In the genomic region with DNA sequence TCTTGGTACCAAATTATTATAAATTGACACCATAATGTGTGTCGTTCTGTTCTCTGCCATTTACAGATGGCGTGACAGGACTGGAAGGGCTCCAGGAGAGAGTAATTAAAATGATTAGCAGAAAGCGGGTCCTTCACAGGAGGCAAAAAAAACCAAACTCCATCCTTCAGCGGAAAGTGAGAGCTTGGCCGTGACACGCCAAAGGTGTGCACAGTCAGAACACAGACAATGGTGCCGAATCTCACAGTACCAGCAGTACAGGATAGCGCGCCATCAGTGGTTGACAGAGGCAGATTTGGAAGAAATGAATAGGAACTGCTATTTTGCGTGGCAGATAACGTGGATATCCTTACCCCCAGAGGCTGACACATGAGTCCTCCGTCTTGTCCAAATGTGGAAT, we compare ENCODE assay signal across 13 cellular contexts. TPM values are rescaled to one million over a fixed set of nuclear protein-coding genes. Genes with fewer than 3 reads are reported as not detected.
DNase-seq lines count a peak whose midpoint lies in the region; ATAC-seq and TF ChIP-seq lines count a peak whose summit lies in the region.
"Had no signal": no experiment of that assay in that cellular context is flagged by ENCODE, and none has a peak within 500 bp of the region (broad histone marks: within the 10 kb centered on the region; RNA-seq: fewer than 3 reads in every experiment).

No MANE protein-coding gene starts in this region.

- H4K20me1 ChIP-seq in GM23338 (replicated peaks; ENCODE audit: insufficient read depth) = no peaks in the 10 kb centered on the region
- H4K20me1 ChIP-seq: BLaER1 treated with 17β-estradiol and CSF1 and Interleukin-3, amounts not matched to agents 10 nM and 100 nM had no signal

- H3K27ac Mint-ChIP-seq in GM23338 = no peak overlapping the region

- no peaks in the 10 kb centered on the region for H3K9me3 ChIP-seq in transverse colon
- H3K9me3 ChIP-seq: BLaER1 treated with 17β-estradiol and CSF1 and Interleukin-3, amounts not matched to agents 10 nM and 100 nM had no signal

- no peaks in the 10 kb centered on the region for H3K27me3 ChIP-seq in GM23338 (ENCODE audit: insufficient read depth)
- no peaks in the 10 kb centered on the region for H3K27me3 ChIP-seq in transverse colon
- H3K27me3 ChIP-seq: BLaER1 treated with 17β-estradiol and CSF1 and Interleukin-3, amounts not matched to agents 10 nM and 100 nM had no signal

- TF ChIP-seq CTCF in GM23338 (conservative IDR thresholded peaks at IDR 0.05; ENCODE audit: low read depth in 2 of 2) (no peak), transverse colon (IDR thresholded peaks at IDR 0.05) (no peak)

- intact Hi-C loops in transverse colon (cut with DNase I; ENCODE audit: low total_unique reads) = no loop called here

- in situ Hi-C loops in transverse colon (cut with MboI; ENCODE audit: low pct_ligation_motif_present in 1 of 4, low pct_unique_long_range_greater_than_20kb in 1 of 4, low sequenced_read_pairs in 3 of 4) = no loop called here

- H3K9me2 ChIP-seq in GM23338 (ENCODE audit: insufficient read depth) = no peaks in the 10 kb centered on the region

- peak; percentile 10 for DNase-seq in DMS79 treated with DMSO at 0.1 percent for 48 hours (lab: John Stamatoyannopoulos, UW)
- DNase-seq in DMS79 (lab: John Stamatoyannopoulos, UW) = no peak
- DNase-seq in GM23338 (ENCODE audit: low spot score) = no peak
- DNase-seq in NCI-H69 (lab: John Stamatoyannopoulos, UW) = peak; percentile 68
- peak; percentile 55 for DNase-seq in left kidney (ENCODE audit: low read depth, low spot score)
- DNase-seq in transverse colon = no peak
- no peak for DNase-seq in HuH-7 (ENCODE audit: low spot score)
- no peak for DNase-seq in OCI-M1 (lab: John Stamatoyannopoulos, UW)
- DNase-seq: H9, NCI-H1436 treated with DMSO at 0.1 percent for 48 hours, NCI-H446 treated with DMSO at 0.1 percent for 48 hours, SIG-M5 had no signal

- H3K36me3 Mint-ChIP-seq in GM23338 (ENCODE audit: low read depth) = no peaks in the 10 kb centered on the region

- H3K79me2 ChIP-seq in GM23338 (replicated peaks; ENCODE audit: insufficient read depth) = no peaks in the 10 kb centered on the region

- no peaks in the 10 kb centered on the region for H3F3A ChIP-seq in GM23338 (replicated peaks; ENCODE audit: low read depth)

- no peak for TF ChIP-seq EP300 in transverse colon (IDR thresholded peaks at IDR 0.05; ENCODE audit: low read depth)

- 0 out of 2 replicates have a peak overlapping the region, but pooled peaks have one; percentile 38 for H2AFZ ChIP-seq in GM23338

- H3K4me1 Mint-ChIP-seq in GM23338 = no peaks in the 10 kb centered on the region; the same call in 2 of the 3 replicates
- H3K4me1 Mint-ChIP-seq: H9 had no signal

- no peak for ATAC-seq in GM23338

- WGBS in transverse colon (ENCODE audit: low coverage in 1 of 2), 2 donors = 83 to 86% methylated on average over 9 to 12 of the region's 12 CpGs

- peaks cover 4% of the 10 kb centered on the region for H3K27me3 Mint-ChIP-seq in GM23338 (ENCODE audit: insufficient read depth, low read depth, poor library complexity)

- no peak overlapping the region for H3K4me3 Mint-ChIP-seq in GM23338
- H3K4me3 Mint-ChIP-seq: H9 had no signal

- H3K4me1 ChIP-seq in GM23338 (ENCODE audit: insufficient read depth) (no peaks in the 10 kb centered on the region), transverse colon (no peaks in the 10 kb centered on the region)
- H3K4me1 ChIP-seq: BLaER1 treated with 17β-estradiol and CSF1 and Interleukin-3, amounts not matched to agents 10 nM and 100 nM had no signal

- TF ChIP-seq POLR2A in transverse colon (IDR thresholded peaks at IDR 0.05) = no peak

- H3K36me3 ChIP-seq in GM23338 (ENCODE audit: insufficient read depth) (no peaks in the 10 kb centered on the region), transverse colon (no peaks in the 10 kb centered on the region)
- H3K36me3 ChIP-seq: BLaER1 treated with 17β-estradiol and CSF1 and Interleukin-3, amounts not matched to agents 10 nM and 100 nM had no signal

- H3K4me3 ChIP-seq in GM23338 = no peak overlapping the region
- no peak overlapping the region for H3K4me3 ChIP-seq in transverse colon
- H3K4me3 ChIP-seq: BLaER1 treated with 17β-estradiol and CSF1 and Interleukin-3, amounts not matched to agents 10 nM and 100 nM had no signal

- H3K9me3 Mint-ChIP-seq in GM23338 = no peaks in the 10 kb centered on the region
- H3K9me3 Mint-ChIP-seq: H9 had no signal

- H3K27ac ChIP-seq in GM23338 (ENCODE audit: low read depth) (no peak overlapping the region), transverse colon (no peak overlapping the region)
- H3K27ac ChIP-seq: BLaER1 treated with 17β-estradiol and CSF1 and Interleukin-3, amounts not matched to agents 10 nM and 100 nM had no signal

- no peak overlapping the region for H3K4me2 ChIP-seq in GM23338
- H3K4me2 ChIP-seq: BLaER1 treated with 17β-estradiol and CSF1 and Interleukin-3, amounts not matched to agents 10 nM and 100 nM had no signal

TF ChIP-seq in GM23338, 12 proteins besides CTCF, POLR2A, EP300 and RAD21 (continues in another document):
- no peak for TF ChIP-seq CREB1 (CRISPR knock-in tag; IDR thresholded peaks at IDR 0.05; ENCODE audit: low read depth)
- TF ChIP-seq EZH2 (IDR thresholded peaks at IDR 0.05; ENCODE audit: low read depth, unreplicated experiment) = no peak
- TF ChIP-seq POLR2AphosphoS5 (IDR thresholded peaks at IDR 0.05; ENCODE audit: low read depth) = no peak
- no peak for TF ChIP-seq JUNB (IDR thresholded peaks at IDR 0.05; ENCODE audit: unreplicated experiment)
- no peak for TF ChIP-seq ZNF114 (CRISPR knock-in tag; IDR thresholded peaks at IDR 0.05)
- TF ChIP-seq STAT1 (IDR thresholded peaks at IDR 0.05; ENCODE audit: unreplicated experiment) = no peak
- no peak for TF ChIP-seq EZH2phosphoT487 (IDR thresholded peaks at IDR 0.05; ENCODE audit: unreplicated experiment)
- no peak for TF ChIP-seq ZNF331 (CRISPR knock-in tag; IDR thresholded peaks at IDR 0.05; ENCODE audit: low read depth)
- TF ChIP-seq, protein P1, sequence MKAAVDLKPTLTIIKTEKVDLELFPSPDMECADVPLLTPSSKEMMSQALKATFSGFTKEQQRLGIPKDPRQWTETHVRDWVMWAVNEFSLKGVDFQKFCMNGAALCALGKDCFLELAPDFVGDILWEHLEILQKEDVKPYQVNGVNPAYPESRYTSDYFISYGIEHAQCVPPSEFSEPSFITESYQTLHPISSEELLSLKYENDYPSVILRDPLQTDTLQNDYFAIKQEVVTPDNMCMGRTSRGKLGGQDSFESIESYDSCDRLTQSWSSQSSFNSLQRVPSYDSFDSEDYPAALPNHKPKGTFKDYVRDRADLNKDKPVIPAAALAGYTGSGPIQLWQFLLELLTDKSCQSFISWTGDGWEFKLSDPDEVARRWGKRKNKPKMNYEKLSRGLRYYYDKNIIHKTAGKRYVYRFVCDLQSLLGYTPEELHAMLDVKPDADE (IDR thresholded peaks at IDR 0.05) = no peak

RNA-seq across cellular contexts. Expression of a gene that starts 11.7 kb away (rescaled TPM):
- total RNA-seq in GM23338 (2014; rRNA removed; shearing (Covaris generic)) = 22.1 and 27.5 TPM in 2 replicates
- polyA plus RNA-seq in GM23338 (2016; fragmentation: Nextera tagmentation; extraction: Ambion mirVana) = 29.4 and 32.1 TPM in 2 replicates
- total RNA-seq in transverse colon = 1 to 10 TPM; 2.2 to 7.8 (median 3.9) TPM

Comparison
In these comparisons a context has a peak if more than half of its experiments do, and no peak if none do; other contexts are left out.
1. DNase-seq: peak in DMS79 treated with DMSO at 0.1 percent for 48 hours (single experiment), NCI-H69 (single experiment) and left kidney (single experiment); none in DMS79 (single experiment), GM23338 (single experiment), transverse colon (single experiment), HuH-7 (single experiment) and OCI-M1 (single experiment).